13 cellular contexts compared by ENCODE assay signal in the genomic region with DNA sequence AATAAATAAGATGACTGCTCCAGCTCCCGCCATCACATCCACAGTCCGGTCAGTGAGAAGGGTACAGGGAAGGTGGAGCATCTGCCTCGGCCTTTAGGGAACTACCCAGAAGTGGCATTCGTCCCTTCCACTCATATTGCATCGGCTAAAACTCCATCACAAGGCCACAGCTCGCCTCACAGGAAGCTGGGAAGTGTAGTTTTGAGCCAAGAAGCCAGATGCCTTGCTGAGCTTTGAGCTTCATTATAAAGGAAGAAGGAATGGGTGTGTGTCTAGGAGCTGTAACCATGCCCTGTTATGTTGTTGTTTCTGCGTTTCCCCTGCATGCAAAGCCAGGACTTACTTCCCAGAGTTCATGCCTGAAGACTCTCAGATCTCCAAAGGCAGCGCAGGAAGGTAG.
DNase-seq lines count a peak whose midpoint lies in the region; ATAC-seq and TF ChIP-seq lines count a peak whose summit lies in the region.
"Had no signal": no experiment of that assay in that cellular context is flagged by ENCODE, and none has a peak within 500 bp of the region (broad histone marks: within the 10 kb centered on the region; RNA-seq: fewer than 3 reads in every experiment).

No MANE protein-coding gene starts in this region.

- H3K4me1 ChIP-seq in adipocyte (ENCODE audit: control insufficient read depth, insufficient read depth, low read length) (peaks cover 51% of the 10 kb centered on the region), heart left ventricle (peaks cover 0 to 83% (median 39%) of the 10 kb centered on the region in 12 donors), Karpas-422 (ENCODE audit: low read length) (peaks cover 11% of the 10 kb centered on the region)

- peak overlapping the region; percentile 98 for H3K27ac ChIP-seq in AG04450 (ENCODE audit: low read depth, low read length)
- H3K27ac ChIP-seq in heart left ventricle, result peak overlapping the region; percentile 69 to 98 (median 92)
- no peak overlapping the region for H3K27ac ChIP-seq in Karpas-422 (ENCODE audit: low read length)
- H3K27ac ChIP-seq: body of pancreas, PC-9 had no signal

- H3K9ac ChIP-seq in adipocyte (ENCODE audit: low read length) (peak overlapping the region; percentile 88), Karpas-422 (ENCODE audit: low read length) (no peak overlapping the region)

- 39 to 59% (median 45%) methylated on average over 8 of the region's 8 CpGs for WGBS in heart left ventricle, 4 donors

- no peaks in the 10 kb centered on the region for H3K79me2 ChIP-seq in Karpas-422 (ENCODE audit: low read length)

- CTCF ChIA-PET in AG04450 (lab: Charles Lee), result no interaction called here

- H3K36me3 ChIP-seq in adipocyte (ENCODE audit: control insufficient read depth, insufficient read depth, low read length, severe bottlenecking), result no peaks in the 10 kb centered on the region
- no peaks in the 10 kb centered on the region for H3K36me3 ChIP-seq in heart left ventricle
- H3K36me3 ChIP-seq in Karpas-422 (ENCODE audit: insufficient read depth, low read length), result no peaks in the 10 kb centered on the region

- H3K4me2 ChIP-seq in Karpas-422 (ENCODE audit: low read depth, low read length, poor library complexity, severe bottlenecking), result no peak overlapping the region

- peak; percentile 4 to 21 (median 12) for ATAC-seq in heart left ventricle
- no peak for ATAC-seq in GM21717 (IDR thresholded peaks at IDR 0.05; ENCODE audit: unreplicated experiment)
- ATAC-seq: body of pancreas, T-helper 17 cell had no signal

- TF ChIP-seq POLR2A in heart left ventricle (IDR thresholded peaks at IDR 0.05), result no peak

- H3K9me2 ChIP-seq in Karpas-422 (replicated peaks; ENCODE audit: insufficient read depth, low read length), result no peaks in the 10 kb centered on the region

- DNase-seq in AG04450 (ENCODE audit: low read depth, low spot score), result no peak
- peak; percentile 37 for DNase-seq in adipocyte (ENCODE audit: low read depth)
- peak in 4 of 5 donors; percentile 35 to 49 (median 41) for DNase-seq in heart left ventricle
- DNase-seq in posterior vena cava (ENCODE audit: low spot score), result peak; percentile 5
- DNase-seq in stimulated activated naive CD4-positive, alpha-beta T cell (lab: John Stamatoyannopoulos, UW), result no peak
- DNase-seq in nucleus accumbens (lab: John Stamatoyannopoulos, UW), result no peak
- no peak for DNase-seq in Karpas-422
- DNase-seq: body of pancreas, DMS53, NCI-H2171 treated with DMSO at 0.1 percent for 48 hours, PC-9, T-helper 17 cell had no signal

- no peaks in the 10 kb centered on the region for H4K20me1 ChIP-seq in Karpas-422 (ENCODE audit: insufficient read depth, low read depth, low read length)

- intact Hi-C loops in heart left ventricle (cut with DNase I), result loop anchor here in 7 of 10 donors (2.0 to 5.0 kb wide), 4 partner anchors 33 to 48 kb away; no protein-coding TSS in a partner anchor
- intact Hi-C loops in posterior vena cava (cut with DNase I), result loop anchor here in 1 of 2 donors (5.0 kb wide), 2 partner anchors 47 to 48 kb away; no protein-coding TSS in a partner anchor

- H2AFZ ChIP-seq in Karpas-422 (ENCODE audit: low read length), result no peak overlapping the region
- H2AFZ ChIP-seq: PC-9 had no signal

- TF ChIP-seq CTCF in AG04450 (IDR thresholded peaks at IDR 0.05; ENCODE audit: low read depth, low read length) (no peak), heart left ventricle (IDR thresholded peaks at IDR 0.05) (no peak)

- H3K4me3 ChIP-seq in AG04450 (ENCODE audit: low read depth, low read length), result no peak overlapping the region
- H3K4me3 ChIP-seq in adipocyte (ENCODE audit: low read length), result peak overlapping the region; percentile 66
- peak overlapping the region; percentile 2 to 56 (median 38) for H3K4me3 ChIP-seq in heart left ventricle
- H3K4me3 ChIP-seq in Karpas-422 (ENCODE audit: low read length), result no peak overlapping the region
- H3K4me3 ChIP-seq: body of pancreas, PC-9 had no signal

- H3K27me3 ChIP-seq in AG04450 (ENCODE audit: control insufficient read depth, insufficient read depth, low read length), result no peaks in the 10 kb centered on the region
- no peaks in the 10 kb centered on the region for H3K27me3 ChIP-seq in adipocyte (replicated peaks; ENCODE audit: control insufficient read depth, insufficient read depth, low read length)
- no peaks in the 10 kb centered on the region for H3K27me3 ChIP-seq in heart left ventricle
- no peaks in the 10 kb centered on the region for H3K27me3 ChIP-seq in Karpas-422 (ENCODE audit: low read length)
- H3K27me3 ChIP-seq: body of pancreas had no signal

- H3K9me3 ChIP-seq in AG04450 (ENCODE audit: control insufficient read depth, insufficient read depth, low read length), result no peaks in the 10 kb centered on the region; the same call in 1 of the 2 replicates
- H3K9me3 ChIP-seq in adipocyte (ENCODE audit: control insufficient read depth, low read length), result no peaks in the 10 kb centered on the region
- no peaks in the 10 kb centered on the region for H3K9me3 ChIP-seq in heart left ventricle
- H3K9me3 ChIP-seq in Karpas-422 (ENCODE audit: low read length), result no peaks in the 10 kb centered on the region
- H3K9me3 ChIP-seq: body of pancreas had no signal

- POLR2A ChIA-PET in AG04450 (lab: Yijun Ruan, JAX), result interaction anchor here (0.6 kb wide), 1 partner anchor 225 kb away, joined by 5 read pairs; no protein-coding TSS in a partner anchor

Comparison
In these comparisons a context has a peak if more than half of its experiments do, and no peak if none do; other contexts are left out.
1. DNase-seq: peak in adipocyte (single experiment), heart left ventricle (4 of 5) and posterior vena cava (single experiment); none in AG04450 (single experiment), stimulated activated naive CD4-positive, alpha-beta T cell (0 of 6), nucleus accumbens (0 of 56) and Karpas-422 (single experiment).
2. H3K4me3 ChIP-seq: peak in adipocyte (single experiment) and heart left ventricle (12 of 12); none in AG04450 (single experiment) and Karpas-422 (single experiment).